In genomic region chr11:12239396-12240298, GRCh38 we compare ENCODE assay signal across 1 cellular context.
TF ChIP-seq lines count a peak whose summit lies in the region.

No MANE protein-coding gene starts in this region.

TF ChIP-seq in K562, 482 proteins besides CTCF, POLR2A, EP300 and RAD21:
- TF ChIP-seq ZBTB40 (IDR thresholded peaks at IDR 0.05): peak; percentile 92
- TF ChIP-seq ZBTB40 (CRISPR knock-in tag; IDR thresholded peaks at IDR 0.05): peak; percentile 78
- TF ChIP-seq, protein P1, sequence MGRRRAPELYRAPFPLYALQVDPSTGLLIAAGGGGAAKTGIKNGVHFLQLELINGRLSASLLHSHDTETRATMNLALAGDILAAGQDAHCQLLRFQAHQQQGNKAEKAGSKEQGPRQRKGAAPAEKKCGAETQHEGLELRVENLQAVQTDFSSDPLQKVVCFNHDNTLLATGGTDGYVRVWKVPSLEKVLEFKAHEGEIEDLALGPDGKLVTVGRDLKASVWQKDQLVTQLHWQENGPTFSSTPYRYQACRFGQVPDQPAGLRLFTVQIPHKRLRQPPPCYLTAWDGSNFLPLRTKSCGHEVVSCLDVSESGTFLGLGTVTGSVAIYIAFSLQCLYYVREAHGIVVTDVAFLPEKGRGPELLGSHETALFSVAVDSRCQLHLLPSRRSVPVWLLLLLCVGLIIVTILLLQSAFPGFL (CRISPR knock-in tag; IDR thresholded peaks at IDR 0.05): no peak
- no peak for TF ChIP-seq KDM4B (IDR thresholded peaks at IDR 0.05; ENCODE audit: borderline replicate concordance in 2 of 2, low read depth in 1 of 2)
- TF ChIP-seq HES1 (IDR thresholded peaks at IDR 0.05; ENCODE audit: low read depth): no peak
- TF ChIP-seq, protein P2, sequence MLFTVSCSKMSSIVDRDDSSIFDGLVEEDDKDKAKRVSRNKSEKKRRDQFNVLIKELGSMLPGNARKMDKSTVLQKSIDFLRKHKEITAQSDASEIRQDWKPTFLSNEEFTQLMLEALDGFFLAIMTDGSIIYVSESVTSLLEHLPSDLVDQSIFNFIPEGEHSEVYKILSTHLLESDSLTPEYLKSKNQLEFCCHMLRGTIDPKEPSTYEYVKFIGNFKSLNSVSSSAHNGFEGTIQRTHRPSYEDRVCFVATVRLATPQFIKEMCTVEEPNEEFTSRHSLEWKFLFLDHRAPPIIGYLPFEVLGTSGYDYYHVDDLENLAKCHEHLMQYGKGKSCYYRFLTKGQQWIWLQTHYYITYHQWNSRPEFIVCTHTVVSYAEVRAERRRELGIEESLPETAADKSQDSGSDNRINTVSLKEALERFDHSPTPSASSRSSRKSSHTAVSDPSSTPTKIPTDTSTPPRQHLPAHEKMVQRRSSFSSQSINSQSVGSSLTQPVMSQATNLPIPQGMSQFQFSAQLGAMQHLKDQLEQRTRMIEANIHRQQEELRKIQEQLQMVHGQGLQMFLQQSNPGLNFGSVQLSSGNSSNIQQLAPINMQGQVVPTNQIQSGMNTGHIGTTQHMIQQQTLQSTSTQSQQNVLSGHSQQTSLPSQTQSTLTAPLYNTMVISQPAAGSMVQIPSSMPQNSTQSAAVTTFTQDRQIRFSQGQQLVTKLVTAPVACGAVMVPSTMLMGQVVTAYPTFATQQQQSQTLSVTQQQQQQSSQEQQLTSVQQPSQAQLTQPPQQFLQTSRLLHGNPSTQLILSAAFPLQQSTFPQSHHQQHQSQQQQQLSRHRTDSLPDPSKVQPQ (CRISPR knock-in tag; IDR thresholded peaks at IDR 0.05; ENCODE audit: borderline replicate concordance): no peak
- TF ChIP-seq SAFB2 (IDR thresholded peaks at IDR 0.05; ENCODE audit: borderline replicate concordance, low read depth, low read length, severe bottlenecking): no peak
- TF ChIP-seq NFIC (IDR thresholded peaks at IDR 0.05): peak; percentile 44; the same call in 1 of the 2 replicates
- no peak for TF ChIP-seq CEBPG (CRISPR knock-in tag; IDR thresholded peaks at IDR 0.05)
- no peak for TF ChIP-seq CEBPG (tag; conservative IDR thresholded peaks at IDR 0.05 in 1 of 2, IDR thresholded peaks at IDR 0.05 in 1 of 2)
